Comparison of ENCODE assay signal across 1 cellular context in the genomic region with DNA sequence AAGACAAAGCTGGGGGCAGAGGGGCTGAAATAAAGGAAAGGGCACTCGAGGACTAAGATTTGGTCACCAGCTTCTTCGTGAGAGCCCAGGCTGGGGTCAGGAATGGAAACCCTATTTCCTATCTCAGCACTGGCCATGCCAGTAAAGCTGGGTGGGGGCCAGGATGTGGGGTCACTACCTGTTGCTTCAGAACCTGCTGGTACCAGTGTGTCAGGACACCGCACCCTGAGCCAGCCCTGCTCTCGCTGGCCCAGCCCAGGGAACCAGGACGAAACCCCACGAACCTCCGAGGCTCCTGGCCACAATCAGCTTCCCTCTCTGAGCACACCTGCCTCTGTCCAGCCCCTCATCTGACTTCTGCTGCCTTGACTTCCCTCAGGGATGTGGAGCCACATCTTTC.
TF ChIP-seq lines count a peak whose summit lies in the region.

No MANE protein-coding gene starts in this region.

TF ChIP-seq in IMR-90, 13 proteins besides CTCF, POLR2A, EP300 and RAD21:
- no peak for TF ChIP-seq MXI1 (IDR thresholded peaks at IDR 0.05; ENCODE audit: borderline replicate concordance, low read depth, low read length)
- TF ChIP-seq USF2 (IDR thresholded peaks at IDR 0.05; ENCODE audit: low read depth, low read length), result no peak
- no peak for TF ChIP-seq BHLHE40 (IDR thresholded peaks at IDR 0.05; ENCODE audit: low read depth, low read length)
- no peak for TF ChIP-seq RCOR1 (IDR thresholded peaks at IDR 0.05; ENCODE audit: insufficient replicate concordance, low read length)
- TF ChIP-seq CHD1 (IDR thresholded peaks at IDR 0.05; ENCODE audit: low read depth, low read length), result no peak
- TF ChIP-seq NFE2L2 (IDR thresholded peaks at IDR 0.05; ENCODE audit: low read depth, low read length), result no peak
- TF ChIP-seq SMC3 (IDR thresholded peaks at IDR 0.05; ENCODE audit: low read depth, low read length), result no peak
- no peak for TF ChIP-seq MAZ (IDR thresholded peaks at IDR 0.05; ENCODE audit: borderline replicate concordance, low read depth, low read length)
- no peak for TF ChIP-seq RFX5 (IDR thresholded peaks at IDR 0.05; ENCODE audit: low read depth, low read length)
- TF ChIP-seq CEBPB (IDR thresholded peaks at IDR 0.05; ENCODE audit: low read depth, low read length), result no peak
- no peak for TF ChIP-seq FOS (IDR thresholded peaks at IDR 0.05; ENCODE audit: low read depth, low read length)
- TF ChIP-seq, protein P1, sequence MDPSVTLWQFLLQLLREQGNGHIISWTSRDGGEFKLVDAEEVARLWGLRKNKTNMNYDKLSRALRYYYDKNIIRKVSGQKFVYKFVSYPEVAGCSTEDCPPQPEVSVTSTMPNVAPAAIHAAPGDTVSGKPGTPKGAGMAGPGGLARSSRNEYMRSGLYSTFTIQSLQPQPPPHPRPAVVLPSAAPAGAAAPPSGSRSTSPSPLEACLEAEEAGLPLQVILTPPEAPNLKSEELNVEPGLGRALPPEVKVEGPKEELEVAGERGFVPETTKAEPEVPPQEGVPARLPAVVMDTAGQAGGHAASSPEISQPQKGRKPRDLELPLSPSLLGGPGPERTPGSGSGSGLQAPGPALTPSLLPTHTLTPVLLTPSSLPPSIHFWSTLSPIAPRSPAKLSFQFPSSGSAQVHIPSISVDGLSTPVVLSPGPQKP (IDR thresholded peaks at IDR 0.05; ENCODE audit: borderline replicate concordance, low read depth, low read length), result no peak
- no peak for TF ChIP-seq MAFK (IDR thresholded peaks at IDR 0.05; ENCODE audit: low read depth, low read length)
